ENCODE assay signal across 16 cellular contexts in genomic region chr6:14217728-14218637, GRCh38.
DNase-seq lines count a peak whose midpoint lies in the region; ATAC-seq and TF ChIP-seq lines count a peak whose summit lies in the region.
"Had no signal": no experiment of that assay in that cellular context is flagged by ENCODE, and none has a peak within 500 bp of the region (broad histone marks: within the 10 kb centered on the region; RNA-seq: fewer than 3 reads in every experiment).

No MANE protein-coding gene starts in this region.

- H3K36me3 Mint-ChIP-seq in activated B cell treated with CpG ODN at 0.5 μM for 24 hours (ENCODE audit: low read depth): peaks cover 10% of the 10 kb centered on the region
- H3K36me3 Mint-ChIP-seq in naive B cell: peaks cover 0 to 6% of the 10 kb centered on the region in 2 donors
- H3K36me3 Mint-ChIP-seq: activated naive CD8-positive, alpha-beta T cell; stimulated activated effector memory CD8-positive, alpha-beta T cell treated with anti-CD3 and anti-CD28 coated beads, Interleukin-12 subunit alpha, Interleukin-12 subunit beta, amount 100 ng/mL, for 72 hours had no signal

- H3K27ac Mint-ChIP-seq in activated B cell treated with CpG ODN at 0.5 μM for 24 hours: peak overlapping the region; percentile 59
- H3K27ac Mint-ChIP-seq in naive B cell: peak overlapping the region in 4 of 6 donors; percentile 41 to 94 (median 62)
- H3K27ac Mint-ChIP-seq: activated CD4-positive, alpha-beta T cell treated with anti-CD3 and anti-CD28 coated beads for 36 hours; activated naive CD8-positive, alpha-beta T cell; stimulated activated effector memory CD8-positive, alpha-beta T cell treated with anti-CD3 and anti-CD28 coated beads, Interleukin-12 subunit alpha, Interleukin-12 subunit beta, amount 100 ng/mL, for 72 hours had no signal

- H3K27me3 Mint-ChIP-seq in activated B cell treated with CpG ODN at 0.5 μM for 24 hours: no peaks in the 10 kb centered on the region
- no peaks in the 10 kb centered on the region for H3K27me3 Mint-ChIP-seq in naive B cell
- H3K27me3 Mint-ChIP-seq: activated CD4-positive, alpha-beta T cell treated with anti-CD3 and anti-CD28 coated beads for 36 hours had no signal

- DNase-seq in DMS153 treated with DMSO at 0.1 percent for 48 hours (lab: John Stamatoyannopoulos, UW; ENCODE audit: unreplicated experiment) (peak; percentile 48), NCI-H2029 treated with DMSO at 0.1 percent for 48 hours (lab: John Stamatoyannopoulos, UW) (peak; percentile 80), activated B cell treated with CpG ODN at 0.5 μM for 24 hours (no peak), naive B cell (no peak), dedifferentiated amniotic fluid mesenchymal stem cell (ENCODE audit: extremely low spot score) (no peak)
- no peak for DNase-seq in effector CD4-positive, alpha-beta T cell
- DNase-seq: activated CD4-positive, alpha-beta T cell treated with anti-CD3 and anti-CD28 coated beads for 36 hours; effector CD8-positive, alpha-beta T cell; mesenchymal stem cell; MM.1S; Peyer's patch; trophoblast cell had no signal

- no peaks in the 10 kb centered on the region for H3K9me3 Mint-ChIP-seq in activated B cell treated with CpG ODN at 0.5 μM for 24 hours
- H3K9me3 Mint-ChIP-seq in naive B cell: no peaks in the 10 kb centered on the region
- H3K9me3 Mint-ChIP-seq: stimulated activated effector memory CD8-positive, alpha-beta T cell treated with anti-CD3 and anti-CD28 coated beads, Interleukin-12 subunit alpha, Interleukin-12 subunit beta, amount 100 ng/mL, for 72 hours had no signal

- ATAC-seq in activated B cell treated with CpG ODN at 0.5 μM for 24 hours (ENCODE audit: low read depth) (no peak), naive B cell (ENCODE audit: low read depth in 2 of 2) (peak in 1 of 2 donors; percentile 47), HG03442 (IDR thresholded peaks at IDR 0.05; ENCODE audit: unreplicated experiment) (no peak), GM19455 (IDR thresholded peaks at IDR 0.05; ENCODE audit: unreplicated experiment) (no peak)

- CTCF ChIA-PET in activated B cell treated with CpG ODN at 0.5 μM for 24 hours (lab: Charles Lee): no interaction called here

- H3K4me1 Mint-ChIP-seq in activated B cell treated with CpG ODN at 0.5 μM for 24 hours (peaks cover 33% of the 10 kb centered on the region), naive B cell (peaks cover 35 to 86% (median 48%) of the 10 kb centered on the region in 3 donors)
- H3K4me1 Mint-ChIP-seq: stimulated activated effector memory CD8-positive, alpha-beta T cell treated with anti-CD3 and anti-CD28 coated beads, Interleukin-12 subunit alpha, Interleukin-12 subunit beta, amount 100 ng/mL, for 72 hours had no signal

- no peak for TF ChIP-seq CTCF in activated B cell treated with CpG ODN at 0.5 μM for 24 hours (IDR thresholded peaks at IDR 0.05)

- intact Hi-C loops in activated B cell treated with CpG ODN at 0.5 μM for 24 hours (cut with micrococcal nuclease): no loop called here

- POLR2A ChIA-PET in activated B cell treated with CpG ODN at 0.5 μM for 24 hours (lab: Charles Lee): interaction anchor here (0.6 to 1.2 kb wide), 3 partner anchors 11 to 950 kb away, joined by 3 to 8 read pairs (median 7); no protein-coding TSS in a partner anchor

- H3K4me3 Mint-ChIP-seq in activated B cell treated with CpG ODN at 0.5 μM for 24 hours: no peak overlapping the region
- H3K4me3 Mint-ChIP-seq in naive B cell: peak overlapping the region in 5 of 8 donors; percentile 1 to 73 (median 35)
- H3K4me3 Mint-ChIP-seq: activated CD4-positive, alpha-beta T cell treated with anti-CD3 and anti-CD28 coated beads for 36 hours; activated naive CD8-positive, alpha-beta T cell; stimulated activated effector memory CD8-positive, alpha-beta T cell treated with anti-CD3 and anti-CD28 coated beads, Interleukin-12 subunit alpha, Interleukin-12 subunit beta, amount 100 ng/mL, for 72 hours had no signal

Comparison
In these comparisons a context has a peak if more than half of its experiments do, and no peak if none do; other contexts are left out.
1. DNase-seq: peak in DMS153 treated with DMSO at 0.1 percent for 48 hours (single experiment) and NCI-H2029 treated with DMSO at 0.1 percent for 48 hours (single experiment); none in activated B cell treated with CpG ODN at 0.5 μM for 24 hours (single experiment), naive B cell (single experiment), effector CD4-positive, alpha-beta T cell (single experiment) and dedifferentiated amniotic fluid mesenchymal stem cell (single experiment).